In genomic region chr15:90249123-90249863, GRCh38 we compare ENCODE assay signal across 8 cellular contexts. TPM values are rescaled to one million over a fixed set of nuclear protein-coding genes. Genes with fewer than 3 reads are reported as not detected.
DNase-seq lines count a peak whose midpoint lies in the region; ATAC-seq and TF ChIP-seq lines count a peak whose summit lies in the region.

Gene TTLL13, plus strand, starts transcription at chr15:90249556. Its CDS starts 1,075 bp downstream, at chr15:90250631.

- peaks cover 2% of the 10 kb centered on the region for H3K4me1 Mint-ChIP-seq in chondrocyte (ENCODE audit: low read depth)

- no peaks in the 10 kb centered on the region for H3K9me3 Mint-ChIP-seq in chondrocyte (ENCODE audit: low read depth)

- H3K36me3 Mint-ChIP-seq in chondrocyte (ENCODE audit: low read depth): no peaks in the 10 kb centered on the region

- DNase-seq in DMS53 (lab: John Stamatoyannopoulos, UW): peak; percentile 94
- DNase-seq in NCI-H226: peak; percentile 85
- DNase-seq in activated CD4-positive, alpha-beta T cell treated with anti-CD3 and anti-CD28 coated beads for 4 hours: peak; percentile 59 to 70
- peak; percentile 97 for DNase-seq in chondrocyte (ENCODE audit: low spot score)
- DNase-seq in kidney tubule cell (ENCODE audit: low spot score): peak; percentile 89
- DNase-seq in stimulated activated CD4-positive, alpha-beta T cell treated with anti-CD3 and anti-CD28 coated beads, Interleukin-15, amount 100 ng/mL, for 24 hours: peak; percentile 96

- H3K27me3 Mint-ChIP-seq in chondrocyte (ENCODE audit: low read depth): no peaks in the 10 kb centered on the region

- ATAC-seq in HG02885 (IDR thresholded peaks at IDR 0.05; ENCODE audit: poor library complexity, unreplicated experiment) (peak; percentile 59), HG02763 (IDR thresholded peaks at IDR 0.05; ENCODE audit: unreplicated experiment) (no peak)

- peak within 1 kb of the TSS; percentile 12 for H3K27ac Mint-ChIP-seq in chondrocyte (ENCODE audit: unreplicated experiment)

- H3K4me3 Mint-ChIP-seq in chondrocyte (ENCODE audit: unreplicated experiment): peak within 1 kb of the TSS; percentile 74

- TF ChIP-seq CTCF in chondrocyte (IDR thresholded peaks at IDR 0.05): no peak

RNA-seq across cellular contexts. Expression of gene TTLL13, which starts in this region (rescaled TPM):
- 0.69 TPM in 1 of 3 replicates, not detected in the others for total RNA-seq in chondrocyte

Comparison
In these comparisons a context has a peak if more than half of its experiments do, and no peak if none do; other contexts are left out.
1. Peak in DNase-seq in chondrocyte; RNA of the gene not detected or under 1 TPM.